Comparison of ENCODE assay signal across 24 cellular contexts in the genomic region with DNA sequence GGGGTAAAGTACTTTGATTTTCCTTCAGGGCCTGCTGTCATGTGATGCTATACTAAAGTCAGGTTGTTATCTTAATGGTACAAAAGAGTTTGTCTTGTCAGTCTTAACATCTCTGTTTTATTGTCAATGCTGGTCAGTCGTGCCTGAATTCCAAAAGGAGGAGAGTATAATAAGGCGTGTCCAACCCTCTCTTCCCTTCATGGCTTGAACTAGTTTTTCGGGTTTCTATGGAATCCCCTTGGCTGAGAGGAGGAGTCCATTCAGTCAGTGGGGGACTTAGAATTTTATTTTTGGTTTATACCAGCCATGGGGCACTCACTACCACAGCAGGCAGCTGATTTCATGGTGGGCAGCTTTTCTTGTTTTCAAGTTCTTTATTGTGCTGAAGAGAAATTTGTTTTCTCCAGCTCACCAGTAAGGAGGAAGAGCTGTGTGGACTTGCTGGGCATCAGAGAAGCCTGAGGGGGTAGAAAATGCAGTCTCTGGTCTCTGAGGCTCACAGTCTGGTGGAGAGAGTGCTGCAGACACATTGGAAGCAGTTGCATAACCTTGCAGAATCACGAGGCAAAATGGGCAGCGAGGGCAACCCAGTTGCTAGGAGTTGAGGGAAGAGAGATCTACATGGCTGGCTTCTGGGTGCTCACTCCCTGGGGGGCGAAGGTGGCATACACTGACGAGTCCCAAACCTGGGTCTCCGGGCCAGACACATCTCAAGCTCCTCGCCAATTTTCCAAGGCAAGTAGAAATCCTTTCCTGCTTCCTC.
DNase-seq lines count a peak whose midpoint lies in the region; ATAC-seq and TF ChIP-seq lines count a peak whose summit lies in the region.
"Had no signal": no experiment of that assay in that cellular context is flagged by ENCODE, and none has a peak within 500 bp of the region (broad histone marks: within the 10 kb centered on the region; RNA-seq: fewer than 3 reads in every experiment).

No MANE protein-coding gene starts in this region.

- H4K12ac ChIP-seq in trophoblast cell (ENCODE audit: low read depth, low read length) = no peak overlapping the region

- H3K23ac ChIP-seq in trophoblast cell (ENCODE audit: low read length) = no peak overlapping the region

- H3K27ac ChIP-seq in dorsolateral prefrontal cortex (peak overlapping the region in 36 of 59 donors; percentile 3 to 74 (median 40)), trophoblast cell (ENCODE audit: low read depth, low read length) (no peak overlapping the region)
- H3K27ac ChIP-seq: BLaER1 treated with 17β-estradiol and CSF1 and Interleukin-3, amounts not matched to agents 10 nM and 100 nM; gastroesophageal sphincter; neutrophil; right lobe of liver; SJSA1 had no signal

- TF ChIP-seq CTCF in dorsolateral prefrontal cortex (IDR thresholded peaks at IDR 0.05 in 54 of 56, conservative IDR thresholded peaks at IDR 0.05 in 2 of 56; ENCODE audit: low read depth in 1 of 56, partially characterized antibody in 56 of 56) = no peak

- no peak overlapping the region for H3K18ac ChIP-seq in trophoblast cell (ENCODE audit: low read length)

- H3K9ac ChIP-seq in trophoblast cell (ENCODE audit: low read length) = no peak overlapping the region
- H3K9ac ChIP-seq: BLaER1 treated with 17β-estradiol and CSF1 and Interleukin-3, amounts not matched to agents 10 nM and 100 nM had no signal

- intact Hi-C loops in dorsolateral prefrontal cortex (cut with DNase I) = no loop called here

- no peak for TF ChIP-seq POLR2A in GM18505 (IDR thresholded peaks at IDR 0.05; ENCODE audit: borderline replicate concordance, extremely low read depth, insufficient read depth, insufficient read length)

- H3K4ac ChIP-seq in trophoblast cell (ENCODE audit: low read depth, low read length) = no peak overlapping the region

- no CpG with 5 or more reads among the region's 9 CpGs for WGBS in trophoblast cell (ENCODE audit: extremely low coverage, insufficient coverage, insufficient read length)

- H2BK12ac ChIP-seq in trophoblast cell (ENCODE audit: low read length) = no peak overlapping the region

- H2AK5ac ChIP-seq in trophoblast cell (ENCODE audit: low read length) = no peak overlapping the region

- no peak for ATAC-seq in GM21786 (IDR thresholded peaks at IDR 0.05; ENCODE audit: unreplicated experiment)
- no peak for ATAC-seq in GM18505 (IDR thresholded peaks at IDR 0.05; ENCODE audit: unreplicated experiment)
- ATAC-seq: gastroesophageal sphincter, GM23338, right lobe of liver had no signal

- H4K91ac ChIP-seq in trophoblast cell (ENCODE audit: low read depth, low read length) = no peak overlapping the region

- H3K79me1 ChIP-seq in trophoblast cell (ENCODE audit: low read length) = no peaks in the 10 kb centered on the region

- no peak overlapping the region for H2BK5ac ChIP-seq in trophoblast cell (ENCODE audit: low read depth, low read length, poor library complexity)

- no peak overlapping the region for H3K4me2 ChIP-seq in trophoblast cell (ENCODE audit: low read length)
- H3K4me2 ChIP-seq: BLaER1 treated with 17β-estradiol and CSF1 and Interleukin-3, amounts not matched to agents 10 nM and 100 nM; GM23338 had no signal

- H2BK120ac ChIP-seq in trophoblast cell (ENCODE audit: insufficient read depth, low read length, poor library complexity) = no peak overlapping the region

- H3K27me3 ChIP-seq in dorsolateral prefrontal cortex = no peaks in the 10 kb centered on the region
- H3K27me3 ChIP-seq in trophoblast cell (ENCODE audit: insufficient read depth, low read length) = no peaks in the 10 kb centered on the region
- H3K27me3 ChIP-seq: BLaER1 treated with 17β-estradiol and CSF1 and Interleukin-3, amounts not matched to agents 10 nM and 100 nM; gastroesophageal sphincter; right lobe of liver had no signal

- H4K8ac ChIP-seq in trophoblast cell (ENCODE audit: low read depth, low read length) = no peak overlapping the region

- H3K14ac ChIP-seq in trophoblast cell (ENCODE audit: low read length) = no peak overlapping the region

- peak; percentile 23 for DNase-seq in DMS53 treated with DMSO at 0.1 percent for 48 hours (lab: John Stamatoyannopoulos, UW; ENCODE audit: unreplicated experiment)
- DNase-seq in ELF-1 (ENCODE audit: low read depth, low spot score) = peak; percentile 53
- DNase-seq in dorsolateral prefrontal cortex = peak in 3 of 10 donors; percentile 31 to 56 (median 52)
- peak; percentile 37 to 83 for DNase-seq in trophoblast cell
- no peak for DNase-seq in NK-92 (lab: John Stamatoyannopoulos, UW; ENCODE audit: unreplicated experiment)
- DNase-seq: activated CD4-positive, alpha-beta T cell treated with anti-CD3 and anti-CD28 coated beads, Interleukin-2, amount 10 ng/mL, durations not matched to agents 24 days and 14 days; activated CD8-positive, alpha-beta memory T cell treated with anti-CD3 and anti-CD28 coated beads for 24 hours; activated T-cell treated with anti-CD3 and anti-CD28 coated beads for 4 hours; amniotic stem cell; GDM1; mesenchymal stem cell; NCI-H1048; NCI-H1694; NCI-H2171; right lobe of liver; stimulated activated CD8-positive, alpha-beta memory T cell treated with anti-CD3 and anti-CD28 coated beads, Interleukin-4, amount 100 ng/mL, for 48 hours; T1000 had no signal

- H2AFZ ChIP-seq in trophoblast cell (ENCODE audit: insufficient read depth, low read length, poor library complexity) = no peak overlapping the region
- H2AFZ ChIP-seq: GM23338 had no signal

- H3K4me1 ChIP-seq in trophoblast cell (ENCODE audit: control insufficient read depth in 1 of 2, insufficient read depth in 2 of 2, low read length in 2 of 2) = peaks cover 0 to 4% of the 10 kb centered on the region in 2 experiments
- H3K4me1 ChIP-seq: right lobe of liver, SJSA1 had no signal

- no peaks in the 10 kb centered on the region for H3K36me3 ChIP-seq in trophoblast cell (ENCODE audit: control insufficient read depth in 1 of 2, insufficient read depth in 2 of 2, low read length in 2 of 2)
- H3K36me3 ChIP-seq: BLaER1 treated with 17β-estradiol and CSF1 and Interleukin-3, amounts not matched to agents 10 nM and 100 nM; gastroesophageal sphincter; neutrophil; right lobe of liver; SJSA1 had no signal

- no peaks in the 10 kb centered on the region for H3K79me2 ChIP-seq in trophoblast cell (ENCODE audit: control insufficient read depth, insufficient read depth, low read length, poor library complexity)

- peaks cover 6% of the 10 kb centered on the region for H3K9me3 ChIP-seq in trophoblast cell (ENCODE audit: insufficient read depth, low read depth, low read length)
- H3K9me3 ChIP-seq: BLaER1 treated with 17β-estradiol and CSF1 and Interleukin-3, amounts not matched to agents 10 nM and 100 nM; gastroesophageal sphincter; neutrophil; right lobe of liver; SJSA1 had no signal

- H3K4me3 ChIP-seq in dorsolateral prefrontal cortex (no peak overlapping the region), trophoblast cell (ENCODE audit: low read depth, low read length) (no peak overlapping the region)
- H3K4me3 ChIP-seq: BLaER1 treated with 17β-estradiol and CSF1 and Interleukin-3, amounts not matched to agents 10 nM and 100 nM; gastroesophageal sphincter; GM23338; right lobe of liver; SJSA1 had no signal
